36 cellular contexts compared by ENCODE assay signal in the genomic region with DNA sequence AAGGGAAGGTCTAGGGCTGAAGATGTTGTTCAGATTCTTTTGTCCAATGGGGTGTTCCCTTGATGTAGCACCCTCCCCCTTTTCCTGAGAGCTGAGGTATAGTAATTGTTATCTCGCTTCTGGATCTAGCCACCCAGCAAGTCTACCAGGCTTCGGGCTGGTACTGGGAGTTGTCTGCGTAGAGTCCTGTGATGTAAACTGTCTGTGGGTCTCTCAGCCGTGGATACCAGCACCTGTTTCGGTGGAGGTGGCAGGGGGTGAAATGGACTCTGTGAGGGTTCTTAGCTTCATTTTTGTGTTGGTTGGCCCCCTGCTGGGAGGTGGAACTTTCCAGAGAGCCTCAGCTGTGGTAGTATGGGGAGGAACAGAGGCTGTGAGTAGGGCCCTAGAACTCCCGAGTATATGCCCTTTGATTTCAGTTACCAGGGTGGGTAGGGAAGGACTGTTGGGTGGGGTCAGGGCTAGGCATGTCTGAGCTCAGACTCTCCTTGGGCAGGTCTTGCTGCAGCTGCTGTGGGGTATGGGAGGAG. TPM values are rescaled to one million over a fixed set of nuclear protein-coding genes. Genes with fewer than 3 reads are reported as not detected.
DNase-seq lines count a peak whose midpoint lies in the region; ATAC-seq, FAIRE-seq and TF ChIP-seq lines count a peak whose summit lies in the region.
"Had no signal": no experiment of that assay in that cellular context is flagged by ENCODE, and none has a peak within 500 bp of the region (broad histone marks: within the 10 kb centered on the region; RNA-seq: fewer than 3 reads in every experiment).

No MANE protein-coding gene starts in this region.

- no peaks in the 10 kb centered on the region for H3K27me3 Mint-ChIP-seq in neural crest cell (ENCODE audit: low read depth)

- H3K36me3 ChIP-seq in DND-41 (ENCODE audit: insufficient read depth, low read length) (no peaks in the 10 kb centered on the region), GM12878 (ENCODE audit: control insufficient read depth in 2 of 2, insufficient read depth in 2 of 2, low read length in 1 of 2) (no peaks in the 10 kb centered on the region)
- H3K36me3 ChIP-seq: BE2C; BLaER1; BLaER1 treated with 17β-estradiol and CSF1 and Interleukin-3, amounts not matched to agents 10 nM and 100 nM had no signal

- FAIRE-seq in H54 (lab: Jason Lieb, UNC) (peak; percentile 20), GM12878 (lab: Jason Lieb, UNC) (peak; percentile 7)
- FAIRE-seq: A204.1, A549, D721Med had no signal

- H3K79me2 ChIP-seq in DND-41 (ENCODE audit: insufficient read depth, low read length) (0 out of 2 replicates have a peak, but pooled peaks cover 3% of the 10 kb centered on the region), GM12878 (ENCODE audit: control insufficient read depth, insufficient read depth, low read length) (no peaks in the 10 kb centered on the region)

- H2AFZ ChIP-seq in DND-41 (ENCODE audit: low read depth, low read length) (peak overlapping the region; percentile 77), GM12878 (ENCODE audit: control insufficient read depth, low read depth, low read length) (no peak overlapping the region)

- peaks cover 22% of the 10 kb centered on the region for H3K4me1 ChIP-seq in DND-41 (ENCODE audit: insufficient read depth, low read length)
- no peaks in the 10 kb centered on the region for H3K4me1 ChIP-seq in GM12878 (ENCODE audit: control insufficient read depth, insufficient read depth, low read length)
- H3K4me1 ChIP-seq: A549; BE2C; BLaER1; BLaER1 treated with 17β-estradiol and CSF1 and Interleukin-3, amounts not matched to agents 10 nM and 100 nM; Caco-2 had no signal

- peak overlapping the region; percentile 74 for H3K27ac Mint-ChIP-seq in neural crest cell (ENCODE audit: unreplicated experiment)
- H3K27ac Mint-ChIP-seq: B cell; CD4-positive, alpha-beta memory T cell; CD4-positive, alpha-beta T cell; CD4-positive, CD25-positive, alpha-beta regulatory T cell; CD8-positive, alpha-beta memory T cell; CD8-positive, alpha-beta T cell had no signal

- H3K36me3 Mint-ChIP-seq in neural crest cell (ENCODE audit: low read depth): peaks cover 11% of the 10 kb centered on the region
- H3K36me3 Mint-ChIP-seq: CD4-positive, CD25-positive, alpha-beta regulatory T cell; CD8-positive, alpha-beta T cell had no signal

- H3K4me2 ChIP-seq in DND-41 (ENCODE audit: insufficient read depth, low read length) (peak overlapping the region; percentile 56), GM12878 (ENCODE audit: control insufficient read depth, insufficient read depth) (no peak overlapping the region)
- H3K4me2 ChIP-seq: A549; BLaER1; BLaER1 treated with 17β-estradiol and CSF1 and Interleukin-3, amounts not matched to agents 10 nM and 100 nM had no signal

- WGBS in GM12878 (ENCODE audit: insufficient coverage, insufficient replicate concordance, low lambda C conversion rate, missing lambda C conversion rate): 67% methylated on average over 6 of the region's 6 CpGs

- H3K4me1 Mint-ChIP-seq in neural crest cell: no peaks in the 10 kb centered on the region
- H3K4me1 Mint-ChIP-seq: B cell; CD4-positive, alpha-beta memory T cell; CD4-positive, CD25-positive, alpha-beta regulatory T cell; CD8-positive, alpha-beta memory T cell had no signal

- SMC1A ChIA-PET in GM12878 (lab: Charles Lee; ENCODE audit: uncharacterized antibody, unreplicated experiment): interaction anchor here (1.2 to 2.2 kb wide), 2 partner anchors 16 to 47 kb away, joined by 3 to 7 read pairs; no protein-coding TSS in a partner anchor

- TF ChIP-seq CTCF in DND-41 (IDR thresholded peaks at IDR 0.05; ENCODE audit: borderline replicate concordance, extremely low read depth, low read length, poor library complexity, severe bottlenecking) (peak; percentile 57), GM12878 (IDR thresholded peaks at IDR 0.05 in 2 of 3, conservative IDR thresholded peaks at IDR 0.05 in 1 of 3; ENCODE audit: control insufficient read depth in 2 of 3, extremely low read depth in 1 of 3, insufficient read depth in 1 of 3, low read depth in 3 of 3, low read length in 3 of 3) (no peak), neural crest cell (conservative IDR thresholded peaks at IDR 0.05) (no peak)

- no TSS peak for BruUV-seq in GM12878 (replicated peaks; lab: Mats Ljungman, UMichigan)

- RAD21 ChIA-PET in GM12878 (lab: Charles Lee; ENCODE audit: unreplicated experiment): interaction anchor here (0.6 kb wide), 1 partner anchor 456 kb away, joined by 3 read pairs; no protein-coding TSS in a partner anchor

- TF ChIP-seq RAD21 in GM12878 (IDR thresholded peaks at IDR 0.05; ENCODE audit: insufficient read depth, low read depth, low read length): no peak

- TF ChIP-seq EP300 in GM12878 (IDR thresholded peaks at IDR 0.05; ENCODE audit: borderline replicate concordance in 1 of 2, control insufficient read depth in 1 of 2, low read depth in 2 of 2, low read length in 2 of 2): no peak

- peaks cover 15% of the 10 kb centered on the region for H3K9me3 Mint-ChIP-seq in neural crest cell

- in situ Hi-C loops in GM12878 (cut with MboI): no loop called here

- TF ChIP-seq POLR2A in H54 (IDR thresholded peaks at IDR 0.05; ENCODE audit: low read depth, low read length) (no peak), GM12878 (IDR thresholded peaks at IDR 0.05; ENCODE audit: low read depth, low read length) (no peak)

- CTCF ChIA-PET in GM12878 (lab: Yijun Ruan, JAX): no interaction called here

- peak overlapping the region in 1 of 2 experiments; percentile 41; a peak in 2 of 4 replicates for H3K4me3 ChIP-seq in DND-41 (ENCODE audit: low read depth in 1 of 2, low read length in 2 of 2)
- H3K4me3 ChIP-seq in GM12878: no peak overlapping the region
- H3K4me3 ChIP-seq: A549; BLaER1; BLaER1 treated with 17β-estradiol and CSF1 and Interleukin-3, amounts not matched to agents 10 nM and 100 nM had no signal

- H3K9me3 ChIP-seq in DND-41 (ENCODE audit: insufficient read depth, low read length, severe bottlenecking) (peaks cover 4% of the 10 kb centered on the region), GM12878 (replicated peaks; ENCODE audit: control insufficient read depth, insufficient read depth, low read length) (no peaks in the 10 kb centered on the region)
- H3K9me3 ChIP-seq: A549, BE2C had no signal

- H3K27me3 ChIP-seq in DND-41 (ENCODE audit: insufficient read depth, low read length, poor library complexity) (no peaks in the 10 kb centered on the region), GM12878 (replicated peaks in 1 of 2; ENCODE audit: control insufficient read depth in 2 of 2, insufficient read depth in 2 of 2, low read length in 1 of 2) (no peaks in the 10 kb centered on the region)
- H3K27me3 ChIP-seq: BE2C; BLaER1; BLaER1 treated with 17β-estradiol and CSF1 and Interleukin-3, amounts not matched to agents 10 nM and 100 nM had no signal

- H3K27ac ChIP-seq in DND-41 (ENCODE audit: low read length) (peak overlapping the region; percentile 92), GM12878 (ENCODE audit: control insufficient read depth, insufficient read depth) (no peak overlapping the region)
- H3K27ac ChIP-seq: 22Rv1; A549; BLaER1; BLaER1 treated with 17β-estradiol and CSF1 and Interleukin-3, amounts not matched to agents 10 nM and 100 nM; C4-2B had no signal

- ATAC-seq in DND-41 (ENCODE audit: insufficient read depth, low read depth): peak; percentile 82
- ATAC-seq in GM12878: no peak
- ATAC-seq in GM21447 (IDR thresholded peaks at IDR 0.05; ENCODE audit: unreplicated experiment): no peak
- no peak for ATAC-seq in HG03342 (IDR thresholded peaks at IDR 0.05; ENCODE audit: unreplicated experiment)
- ATAC-seq: A549; CD8-positive, alpha-beta T cell had no signal

- intact Hi-C loops in GM12878 (cut with micrococcal nuclease; ENCODE audit: unreplicated experiment): no loop called here

- no peak overlapping the region for H3K4me3 Mint-ChIP-seq in neural crest cell
- H3K4me3 Mint-ChIP-seq: B cell; CD14-positive monocyte; CD4-positive, alpha-beta memory T cell; CD4-positive, alpha-beta T cell; CD4-positive, CD25-positive, alpha-beta regulatory T cell; CD8-positive, alpha-beta memory T cell; CD8-positive, alpha-beta T cell had no signal

- H4K20me1 ChIP-seq in DND-41 (ENCODE audit: insufficient read depth, low read length) (no peaks in the 10 kb centered on the region), GM12878 (ENCODE audit: control insufficient read depth, insufficient read depth) (no peaks in the 10 kb centered on the region)
- H4K20me1 ChIP-seq: BLaER1; BLaER1 treated with 17β-estradiol and CSF1 and Interleukin-3, amounts not matched to agents 10 nM and 100 nM had no signal

- DNase-seq in DND-41: peak; percentile 69
- DNase-seq in H54 (ENCODE audit: insufficient read length, low spot score): no peak
- DNase-seq in GM12878 (ENCODE audit: low read depth, low spot score): no peak
- no peak for DNase-seq in neural crest cell (ENCODE audit: low read depth, low spot score)
- no peak for DNase-seq in cerebellar nuclear complex (lab: John Stamatoyannopoulos, UW)
- DNase-seq in NCI-H226: no peak
- DNase-seq: 8988T; ACHN; AML-193; C1 segment of cervical spinal cord; Caco-2; Calu3; CD4-positive, alpha-beta memory T cell; CD4-positive, alpha-beta T cell; CD4-positive, CD25-positive, alpha-beta regulatory T cell; CD8-positive, alpha-beta memory T cell; CD8-positive, alpha-beta T cell; COR-L47; DMS 273 treated with DMSO at 0.1 percent for 48 hours; DMS153; DMS53; DMS79; DMS79 treated with DMSO at 0.1 percent for 48 hours; EL had no signal

- POLR2A ChIA-PET in GM12878 (lab: Charles Lee): no interaction called here

- H3K9ac ChIP-seq in DND-41 (ENCODE audit: low read depth, low read length): peak overlapping the region; percentile 46
- no peak overlapping the region for H3K9ac ChIP-seq in GM12878 (ENCODE audit: control insufficient read depth, insufficient read depth, low read length)
- H3K9ac ChIP-seq: BLaER1; BLaER1 treated with 17β-estradiol and CSF1 and Interleukin-3, amounts not matched to agents 10 nM and 100 nM had no signal

RNA-seq across cellular contexts. Expression of gene RIOK2, which starts 25.2 kb away (rescaled TPM):
- 59.5 and 71.9 TPM in 2 replicates for total RNA-seq in GM12878 (2013; cell fraction: nucleolus; rRNA removed)
- total RNA-seq in GM12878 (2014; rRNA removed) (27.3 and 32.9 TPM in 2 replicates), GM12878 (2014; rRNA removed; fragmentation: Illumina TruSeq; extraction: Trizol) (35.1 and 37.5 TPM in 2 replicates), GM12878 (2021) (29.0 and 31.2 TPM in 2 replicates), neural crest cell (33.4 and 34.2 TPM in 2 replicates)
- polyA plus RNA-seq in GM12878 (2011; ENCODE audit: low read depth): 10.4 TPM
- polyA plus RNA-seq in GM12878 (2011; rRNA removed) (27.1 and 57.9 TPM in 2 replicates), GM12878 (2014; fragmentation: Illumina TruSeq; extraction: Trizol) (23.0 and 30.5 TPM in 2 replicates), GM12878 (2014; fragmentation: Nextera tagmentation; extraction: Ambion mirVana) (10 to 100 TPM; 55.9 to 59.3 TPM), GM12878 (2014; rRNA removed) (23.9 and 26.1 TPM in 2 replicates), GM12878 (2016; fragmentation: Nextera tagmentation; extraction: Ambion mirVana) (10 to 100 TPM; 64.7 to 69.1 TPM)
- polyA plus RNA-seq in GM12878 (2011; cell fraction: cytosol; rRNA removed): 4.5 and 4.9 TPM in 2 replicates
- polyA plus RNA-seq in GM12878 (2011; cell fraction: nucleus; rRNA removed): 12.7 and 14.3 TPM in 2 replicates
- polyA plus RNA-seq in GM12878 (2012): 19.4 and 23.0 TPM in 2 replicates
- 26.0 and 29.9 TPM in 2 replicates for polyA minus RNA-seq in GM12878 (2011; rRNA and poly(A)+ RNA removed)
- 4.3 and 10.9 TPM in 2 replicates for polyA minus RNA-seq in GM12878 (2011; cell fraction: cytosol; rRNA and poly(A)+ RNA removed)
- 36.9 and 80.7 TPM in 2 replicates for polyA minus RNA-seq in GM12878 (2011; cell fraction: nucleus; rRNA and poly(A)+ RNA removed)
